10 cellular contexts compared by ENCODE assay signal in genomic region chr17:49343273-49343672, GRCh38. TPM values are rescaled to one million over a fixed set of nuclear protein-coding genes. Genes with fewer than 3 reads are reported as not detected.
DNase-seq lines count a peak whose midpoint lies in the region; ATAC-seq and TF ChIP-seq lines count a peak whose summit lies in the region.
"Had no signal": no experiment of that assay in that cellular context is flagged by ENCODE, and none has a peak within 500 bp of the region (broad histone marks: within the 10 kb centered on the region; RNA-seq: fewer than 3 reads in every experiment).

No MANE protein-coding gene starts in this region.

- no peak overlapping the region for H3K9ac ChIP-seq in KMS-11

- H3K36me3 ChIP-seq in KMS-11 (ENCODE audit: insufficient read depth), result no peaks in the 10 kb centered on the region

- peak overlapping the region; percentile 88 for H3K4me2 ChIP-seq in KMS-11

- H3K4me3 ChIP-seq in KMS-11 (IDR thresholded peaks at IDR 0.05; ENCODE audit: insufficient read depth, low read depth, low read length), result no peak overlapping the region
- H3K4me3 ChIP-seq: psoas muscle had no signal

- H3K27me3 Mint-ChIP-seq in activated CD8-positive, alpha-beta T cell treated with anti-CD3 and anti-CD28 coated beads for 36 hours, result no peaks in the 10 kb centered on the region

- peak overlapping the region; percentile 94 for H3K27ac Mint-ChIP-seq in activated CD8-positive, alpha-beta T cell treated with anti-CD3 and anti-CD28 coated beads for 36 hours

- DNase-seq in COLO829 (ENCODE audit: low spot score) (peak; percentile 43), kidney tubule cell (ENCODE audit: low spot score) (peak; percentile 23), AG08395 (ENCODE audit: low spot score) (no peak), G401 (ENCODE audit: low spot score) (no peak)
- DNase-seq in activated CD8-positive, alpha-beta T cell treated with anti-CD3 and anti-CD28 coated beads for 36 hours, result peak; percentile 50
- DNase-seq: NCI-H2171, psoas muscle had no signal

- no peaks in the 10 kb centered on the region for H3K27me3 ChIP-seq in KMS-11 (ENCODE audit: insufficient read depth, low read depth)

- peaks cover 73% of the 10 kb centered on the region for H3K4me1 Mint-ChIP-seq in activated CD8-positive, alpha-beta T cell treated with anti-CD3 and anti-CD28 coated beads for 36 hours (ENCODE audit: low read depth)

- peak overlapping the region; percentile 73 for H3K4me3 Mint-ChIP-seq in activated CD8-positive, alpha-beta T cell treated with anti-CD3 and anti-CD28 coated beads for 36 hours

- peak overlapping the region; percentile 88 for H3K27ac ChIP-seq in KMS-11
- H3K27ac ChIP-seq: psoas muscle had no signal

- in situ Hi-C loops in G401 (cut with HindIII; ENCODE audit: low sequenced_read_pairs), result no loop called here

- H3K36me3 Mint-ChIP-seq in activated CD8-positive, alpha-beta T cell treated with anti-CD3 and anti-CD28 coated beads for 36 hours (ENCODE audit: low read depth), result peaks cover 2% of the 10 kb centered on the region

- H3K9me3 Mint-ChIP-seq in activated CD8-positive, alpha-beta T cell treated with anti-CD3 and anti-CD28 coated beads for 36 hours, result no peaks in the 10 kb centered on the region

- intact Hi-C loops in activated CD8-positive, alpha-beta T cell treated with anti-CD3 and anti-CD28 coated beads for 36 hours (cut with micrococcal nuclease), result loop anchor here (2.0 kb wide), 1 partner anchor 18 kb away; no protein-coding TSS in a partner anchor

- H4K20me1 ChIP-seq in KMS-11 (ENCODE audit: insufficient read depth), result no peaks in the 10 kb centered on the region

- ATAC-seq in activated CD8-positive, alpha-beta T cell treated with anti-CD3 and anti-CD28 coated beads for 36 hours, result peak; percentile 31
- no peak for ATAC-seq in HG03457 (IDR thresholded peaks at IDR 0.05; ENCODE audit: unreplicated experiment)
- ATAC-seq in GM18907 (IDR thresholded peaks at IDR 0.05; ENCODE audit: unreplicated experiment), result no peak
- ATAC-seq: psoas muscle had no signal

- no peak overlapping the region for H2AFZ ChIP-seq in KMS-11 (ENCODE audit: low read depth)

- POLR2A ChIA-PET in activated CD8-positive, alpha-beta T cell treated with anti-CD3 and anti-CD28 coated beads for 36 hours (lab: Charles Lee), result interaction anchor here (1.4 to 2.0 kb wide), 6 partner anchors 16 to 151 kb away, joined by 3 to 10 read pairs (median 5); partner anchors contain the start of gene ZNF652

- H3K4me1 ChIP-seq in KMS-11 (ENCODE audit: low read depth, poor library complexity, severe bottlenecking), result peaks cover 91% of the 10 kb centered on the region
- H3K4me1 ChIP-seq: psoas muscle had no signal

- H3K79me2 ChIP-seq in KMS-11 (ENCODE audit: insufficient read depth, low read depth), result peaks cover 84% of the 10 kb centered on the region

- CTCF ChIA-PET in activated CD8-positive, alpha-beta T cell treated with anti-CD3 and anti-CD28 coated beads for 36 hours (lab: Charles Lee), result interaction anchor here (0.7 to 3.1 kb wide), 4 partner anchors 11 to 53 kb away, joined by 3 to 20 read pairs (median 4); no protein-coding TSS in a partner anchor

- no peak for TF ChIP-seq CTCF in KMS-11 (conservative IDR thresholded peaks at IDR 0.05; ENCODE audit: low read depth, low read length)
- TF ChIP-seq CTCF in activated CD8-positive, alpha-beta T cell treated with anti-CD3 and anti-CD28 coated beads for 36 hours (IDR thresholded peaks at IDR 0.05), result no peak

RNA-seq across cellular contexts. Expression of gene ZNF652, which starts 18.8 kb away (rescaled TPM):
- 1 to 10 TPM; 6.4 to 6.7 TPM for total RNA-seq in activated CD8-positive, alpha-beta T cell treated with anti-CD3 and anti-CD28 coated beads for 36 hours
- total RNA-seq in G401 (2014; rRNA removed; shearing (Covaris generic)), result 10.2 and 20.2 TPM in 2 replicates

Comparison
In these comparisons a context has a peak if more than half of its experiments do, and no peak if none do; other contexts are left out.
1. DNase-seq: peak in COLO829 (single experiment), activated CD8-positive, alpha-beta T cell treated with anti-CD3 and anti-CD28 coated beads for 36 hours (single experiment) and kidney tubule cell (single experiment); none in AG08395 (single experiment) and G401 (single experiment).